ENCODE assay signal across 3 cellular contexts in genomic region chr10:80985105-80985504, GRCh38.
TF ChIP-seq lines count a peak whose summit lies in the region.

No MANE protein-coding gene starts in this region.

TF ChIP-seq in A549, 52 proteins besides CTCF, POLR2A, EP300 and RAD21:
- TF ChIP-seq MAFK (IDR thresholded peaks at IDR 0.05; ENCODE audit: partially characterized antibody), result peak; percentile 97
- TF ChIP-seq KDM1A (IDR thresholded peaks at IDR 0.05; ENCODE audit: low read depth), result no peak
- TF ChIP-seq HOXB13 (CRISPR knock-in tag; IDR thresholded peaks at IDR 0.05; ENCODE audit: low read depth), result no peak
- TF ChIP-seq KDM5A (IDR thresholded peaks at IDR 0.05), result no peak
- no peak for TF ChIP-seq CBX8 (IDR thresholded peaks at IDR 0.05)
- no peak for TF ChIP-seq RCOR1 (IDR thresholded peaks at IDR 0.05; ENCODE audit: low read depth, low read length)
- no peak for TF ChIP-seq EHMT2 (IDR thresholded peaks at IDR 0.05; ENCODE audit: low read depth)
- TF ChIP-seq, protein P1, sequence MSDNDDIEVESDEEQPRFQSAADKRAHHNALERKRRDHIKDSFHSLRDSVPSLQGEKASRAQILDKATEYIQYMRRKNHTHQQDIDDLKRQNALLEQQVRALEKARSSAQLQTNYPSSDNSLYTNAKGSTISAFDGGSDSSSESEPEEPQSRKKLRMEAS (IDR thresholded peaks at IDR 0.05), result no peak

TF ChIP-seq in IMR-90, 13 proteins besides CTCF, POLR2A, EP300 and RAD21:
- TF ChIP-seq, protein P2, sequence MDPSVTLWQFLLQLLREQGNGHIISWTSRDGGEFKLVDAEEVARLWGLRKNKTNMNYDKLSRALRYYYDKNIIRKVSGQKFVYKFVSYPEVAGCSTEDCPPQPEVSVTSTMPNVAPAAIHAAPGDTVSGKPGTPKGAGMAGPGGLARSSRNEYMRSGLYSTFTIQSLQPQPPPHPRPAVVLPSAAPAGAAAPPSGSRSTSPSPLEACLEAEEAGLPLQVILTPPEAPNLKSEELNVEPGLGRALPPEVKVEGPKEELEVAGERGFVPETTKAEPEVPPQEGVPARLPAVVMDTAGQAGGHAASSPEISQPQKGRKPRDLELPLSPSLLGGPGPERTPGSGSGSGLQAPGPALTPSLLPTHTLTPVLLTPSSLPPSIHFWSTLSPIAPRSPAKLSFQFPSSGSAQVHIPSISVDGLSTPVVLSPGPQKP (IDR thresholded peaks at IDR 0.05; ENCODE audit: borderline replicate concordance, low read depth, low read length), result no peak
- TF ChIP-seq BHLHE40 (IDR thresholded peaks at IDR 0.05; ENCODE audit: low read depth, low read length), result no peak
- peak; percentile 9; the same call in 1 of the 2 replicates for TF ChIP-seq NFE2L2 (IDR thresholded peaks at IDR 0.05; ENCODE audit: low read depth, low read length)
- TF ChIP-seq MAFK (IDR thresholded peaks at IDR 0.05; ENCODE audit: low read depth, low read length), result peak; percentile 99
- no peak for TF ChIP-seq RCOR1 (IDR thresholded peaks at IDR 0.05; ENCODE audit: insufficient replicate concordance, low read length)
- TF ChIP-seq USF2 (IDR thresholded peaks at IDR 0.05; ENCODE audit: low read depth, low read length), result no peak

TF ChIP-seq in H1, 55 proteins besides CTCF, POLR2A, EP300 and RAD21:
- peak; percentile 97 for TF ChIP-seq MAFK (IDR thresholded peaks at IDR 0.05; ENCODE audit: low read depth, low read length)
- TF ChIP-seq TCF12 (IDR thresholded peaks at IDR 0.05; ENCODE audit: low read depth, low read length), result no peak
- TF ChIP-seq FOSL1 (IDR thresholded peaks at IDR 0.05; ENCODE audit: insufficient read depth, low read depth, low read length), result no peak
- no peak for TF ChIP-seq ATF2 (IDR thresholded peaks at IDR 0.05; ENCODE audit: low read length)
- no peak for TF ChIP-seq CHD7 (IDR thresholded peaks at IDR 0.05; ENCODE audit: insufficient replicate concordance, low read length)
